Comparison of ENCODE assay signal across 31 cellular contexts in genomic region chr22:47740109-47740805, GRCh38.
"Had no signal": no experiment of that assay in that cellular context is flagged by ENCODE, and none has a peak within 500 bp of the region (broad histone marks: within the 10 kb centered on the region; RNA-seq: fewer than 3 reads in every experiment).

No MANE protein-coding gene starts in this region.

- H3K36me3 ChIP-seq: breast epithelium, cardiac muscle cell, gastrocnemius medialis had no signal

- H3K9me3 ChIP-seq: breast epithelium, gastrocnemius medialis had no signal

- H3K4me3 ChIP-seq: breast epithelium, cardiac muscle cell, coronary artery, dorsolateral prefrontal cortex, gastrocnemius medialis had no signal

- H3K27ac Mint-ChIP-seq: activated CD8-positive, alpha-beta T cell treated with anti-CD3 and anti-CD28 coated beads for 36 hours; activated naive CD8-positive, alpha-beta T cell; activated T-helper 17 cell treated with anti-CD3 and anti-CD28 coated beads, Interleukin-2, amount 50 U/mL, for 72 hours; brain; dendritic cell treated with granulocyte-macrophage colony-stimulating factor and Interleukin-4, amounts not matched to agents 40 ng/mL and 50 ng/mL, for 4 days; endodermal cell; WTC11 had no signal

- H3K27ac ChIP-seq: breast epithelium, cardiac muscle cell, coronary artery, dorsolateral prefrontal cortex, foreskin keratinocyte, gastrocnemius medialis, VCaP had no signal

- ATAC-seq: activated CD8-positive, alpha-beta T cell treated with anti-CD3 and anti-CD28 coated beads for 36 hours; activated T-cell treated with anti-CD3 and anti-CD28 coated beads, Interleukin-2, amount 50 U/mL, for 4 hours; activated T-helper 17 cell treated with anti-CD3 and anti-CD28 coated beads, Interleukin-2, amount 50 U/mL, for 72 hours; esophagus mucosa; foreskin keratinocyte; gastrocnemius medialis; WTC11 had no signal

- H3K4me1 ChIP-seq: breast epithelium, gastrocnemius medialis had no signal

- H3K36me3 Mint-ChIP-seq: activated naive CD8-positive, alpha-beta T cell; brain; WTC11 had no signal

- H3K4me1 Mint-ChIP-seq: activated T-helper 17 cell treated with anti-CD3 and anti-CD28 coated beads, Interleukin-2, amount 50 U/mL, for 72 hours; central memory CD8-positive, alpha-beta T cell had no signal

- H3K27me3 ChIP-seq: cardiac muscle cell, foreskin keratinocyte had no signal

- H3K27me3 Mint-ChIP-seq: dendritic cell treated with granulocyte-macrophage colony-stimulating factor and Interleukin-4, amounts not matched to agents 40 ng/mL and 50 ng/mL, for 4 days had no signal

- DNase-seq: activated CD4-positive, alpha-beta T cell treated with anti-CD3 and anti-CD28 coated beads for 1 hour; activated CD4-positive, alpha-beta T cell treated with anti-CD3 and anti-CD28 coated beads for 4 hours; activated CD4-positive, alpha-beta T cell treated with anti-CD3 and anti-CD28 coated beads, Interleukin-2, amount 50 U/mL, for 1 hour; activated CD4-positive, alpha-beta T cell treated with anti-CD3 and anti-CD28 coated beads, Interleukin-2, amount 50 U/mL, for 48 hours; activated CD8-positive, alpha-beta memory T cell treated with anti-CD3 and anti-CD28 coated beads for 24 hours; activated CD8-positive, alpha-beta T cell treated with anti-CD3 and anti-CD28 coated beads for 36 hours; activated effector memory CD4-positive, alpha-beta T cell treated with Interleukin-2 at 50 U/mL for 16 hours; activated gamma-delta T cell treated with Interleukin-2 at 50 U/mL for 16 hours; activated naive CD4-positive, alpha-beta T cell treated with anti-CD3 and anti-CD28 coated beads, Interleukin-2, amount 50 U/mL, for 16 hours; activated naive CD4-positive, alpha-beta T cell treated with Interleukin-2 at 50 U/mL for 16 hours; activated T-cell treated with anti-CD3 and anti-CD28 coated beads, Interleukin-2, amount 50 U/mL, for 4 hours; amygdala; aorta; dorsolateral prefrontal cortex; effector memory CD4-positive, alpha-beta T cell; endodermal cell; foreskin keratinocyte; gastrocnemius medialis; glutamatergic neuron; T-helper 2 cell had no signal

- H3K4me3 Mint-ChIP-seq: activated CD8-positive, alpha-beta T cell treated with anti-CD3 and anti-CD28 coated beads for 36 hours; activated naive CD8-positive, alpha-beta T cell; activated T-cell treated with anti-CD3 and anti-CD28 coated beads, Interleukin-2, amount 50 U/mL, for 4 hours; activated T-helper 17 cell treated with anti-CD3 and anti-CD28 coated beads, Interleukin-2, amount 50 U/mL, for 72 hours; brain; central memory CD8-positive, alpha-beta T cell; dendritic cell treated with granulocyte-macrophage colony-stimulating factor and Interleukin-4, amounts not matched to agents 40 ng/mL and 50 ng/mL, for 4 days; endodermal cell; WTC11 had no signal

- H3K9me3 Mint-ChIP-seq: activated CD8-positive, alpha-beta T cell treated with anti-CD3 and anti-CD28 coated beads for 36 hours; activated T-cell treated with anti-CD3 and anti-CD28 coated beads, Interleukin-2, amount 50 U/mL, for 4 hours; activated T-helper 17 cell treated with anti-CD3 and anti-CD28 coated beads, Interleukin-2, amount 50 U/mL, for 72 hours; central memory CD8-positive, alpha-beta T cell; dendritic cell treated with granulocyte-macrophage colony-stimulating factor and Interleukin-4, amounts not matched to agents 40 ng/mL and 50 ng/mL, for 4 days; endodermal cell had no signal
